1 cellular context compared by ENCODE assay signal in the genomic region with DNA sequence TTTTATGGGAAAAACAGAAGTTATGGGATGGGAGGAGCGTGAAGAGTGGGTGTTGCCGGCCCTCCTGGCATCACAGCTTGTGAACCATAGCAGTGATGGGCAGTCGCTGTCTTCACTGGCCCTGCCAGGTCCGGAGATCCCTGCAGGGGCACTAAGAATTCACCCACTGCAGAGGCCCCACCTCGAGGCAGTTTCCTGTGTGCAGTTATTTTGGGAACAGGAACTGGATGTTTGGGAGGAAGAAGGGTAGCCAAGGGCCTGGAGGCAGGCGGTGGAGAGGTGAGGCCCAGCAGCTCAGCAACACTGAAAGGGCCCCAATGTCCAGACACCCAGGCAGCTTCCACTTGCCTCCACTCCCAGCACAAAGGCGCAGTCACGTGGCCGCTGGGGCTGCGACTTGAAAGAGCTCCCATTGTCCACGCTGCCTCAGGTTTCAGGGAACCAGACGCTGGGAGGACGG.
TF ChIP-seq lines count a peak whose summit lies in the region.

No MANE protein-coding gene starts in this region.

TF ChIP-seq in K562, 482 proteins besides CTCF, POLR2A, EP300 and RAD21 (continued from another document):
- TF ChIP-seq, protein P1, sequence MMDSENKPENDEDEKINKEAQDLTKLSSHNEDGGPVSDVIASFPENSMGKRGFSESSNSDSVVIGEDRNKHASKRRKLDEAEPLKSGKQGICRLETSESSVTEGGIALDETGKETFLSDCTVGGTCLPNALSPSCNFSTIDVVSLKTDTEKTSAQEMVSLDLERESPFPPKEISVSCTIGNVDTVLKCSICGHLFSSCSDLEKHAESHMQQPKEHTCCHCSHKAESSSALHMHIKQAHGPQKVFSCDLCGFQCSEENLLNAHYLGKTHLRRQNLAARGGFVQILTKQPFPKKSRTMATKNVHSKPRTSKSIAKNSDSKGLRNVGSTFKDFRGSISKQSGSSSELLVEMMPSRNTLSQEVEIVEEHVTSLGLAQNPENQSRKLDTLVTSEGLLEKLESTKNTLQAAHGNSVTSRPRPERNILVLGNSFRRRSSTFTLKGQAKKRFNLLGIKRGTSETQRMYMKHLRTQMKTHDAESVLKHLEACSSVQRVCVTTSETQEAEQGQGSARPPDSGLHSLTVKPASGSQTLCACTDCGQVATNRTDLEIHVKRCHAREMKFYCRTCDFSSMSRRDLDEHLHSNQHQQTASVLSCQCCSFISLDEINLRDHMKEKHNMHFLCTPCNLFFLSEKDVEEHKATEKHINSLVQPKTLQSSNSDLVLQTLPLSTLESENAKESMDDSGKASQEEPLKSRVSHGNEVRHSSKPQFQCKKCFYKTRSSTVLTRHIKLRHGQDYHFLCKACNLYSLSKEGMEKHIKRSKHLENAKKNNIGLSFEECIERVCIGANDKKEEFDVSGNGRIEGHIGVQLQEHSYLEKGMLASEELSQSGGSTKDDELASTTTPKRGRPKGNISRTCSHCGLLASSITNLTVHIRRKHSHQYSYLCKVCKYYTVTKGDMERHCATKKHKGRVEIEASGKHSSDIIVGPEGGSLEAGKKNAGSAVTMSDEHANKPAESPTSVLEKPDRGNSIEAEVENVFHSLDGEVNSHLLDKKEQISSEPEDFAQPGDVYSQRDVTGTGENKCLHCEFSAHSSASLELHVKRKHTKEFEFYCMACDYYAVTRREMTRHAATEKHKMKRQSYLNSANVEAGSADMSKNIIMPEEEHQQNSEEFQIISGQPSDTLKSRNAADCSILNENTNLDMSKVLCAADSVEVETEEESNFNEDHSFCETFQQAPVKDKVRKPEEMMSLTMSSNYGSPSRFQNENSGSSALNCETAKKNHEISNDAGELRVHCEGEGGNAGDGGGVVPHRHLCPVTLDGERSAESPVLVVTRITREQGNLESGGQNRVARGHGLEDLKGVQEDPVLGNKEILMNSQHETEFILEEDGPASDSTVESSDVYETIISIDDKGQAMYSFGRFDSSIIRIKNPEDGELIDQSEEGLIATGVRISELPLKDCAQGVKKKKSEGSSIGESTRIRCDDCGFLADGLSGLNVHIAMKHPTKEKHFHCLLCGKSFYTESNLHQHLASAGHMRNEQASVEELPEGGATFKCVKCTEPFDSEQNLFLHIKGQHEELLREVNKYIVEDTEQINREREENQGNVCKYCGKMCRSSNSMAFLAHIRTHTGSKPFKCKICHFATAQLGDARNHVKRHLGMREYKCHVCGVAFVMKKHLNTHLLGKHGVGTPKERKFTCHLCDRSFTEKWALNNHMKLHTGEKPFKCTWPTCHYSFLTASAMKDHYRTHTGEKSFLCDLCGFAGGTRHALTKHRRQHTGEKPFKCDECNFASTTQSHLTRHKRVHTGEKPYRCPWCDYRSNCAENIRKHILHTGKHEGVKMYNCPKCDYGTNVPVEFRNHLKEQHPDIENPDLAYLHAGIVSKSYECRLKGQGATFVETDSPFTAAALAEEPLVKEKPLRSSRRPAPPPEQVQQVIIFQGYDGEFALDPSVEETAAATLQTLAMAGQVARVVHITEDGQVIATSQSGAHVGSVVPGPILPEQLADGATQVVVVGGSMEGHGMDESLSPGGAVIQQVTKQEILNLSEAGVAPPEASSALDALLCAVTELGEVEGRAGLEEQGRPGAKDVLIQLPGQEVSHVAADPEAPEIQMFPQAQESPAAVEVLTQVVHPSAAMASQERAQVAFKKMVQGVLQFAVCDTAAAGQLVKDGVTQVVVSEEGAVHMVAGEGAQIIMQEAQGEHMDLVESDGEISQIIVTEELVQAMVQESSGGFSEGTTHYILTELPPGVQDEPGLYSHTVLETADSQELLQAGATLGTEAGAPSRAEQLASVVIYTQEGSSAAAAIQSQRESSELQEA (IDR thresholded peaks at IDR 0.05; ENCODE audit: low read depth) = no peak
- peak; percentile 70; the same call in 1 of the 2 replicates for TF ChIP-seq RAD51 (IDR thresholded peaks at IDR 0.05; ENCODE audit: borderline replicate concordance, low read depth)
- no peak for TF ChIP-seq U2AF2 (optimal IDR thresholded peaks at IDR 0.05; ENCODE audit: low read depth, low read length)
TF ChIP-seq in K562: peak in this region for 3.
